In the genomic region with DNA sequence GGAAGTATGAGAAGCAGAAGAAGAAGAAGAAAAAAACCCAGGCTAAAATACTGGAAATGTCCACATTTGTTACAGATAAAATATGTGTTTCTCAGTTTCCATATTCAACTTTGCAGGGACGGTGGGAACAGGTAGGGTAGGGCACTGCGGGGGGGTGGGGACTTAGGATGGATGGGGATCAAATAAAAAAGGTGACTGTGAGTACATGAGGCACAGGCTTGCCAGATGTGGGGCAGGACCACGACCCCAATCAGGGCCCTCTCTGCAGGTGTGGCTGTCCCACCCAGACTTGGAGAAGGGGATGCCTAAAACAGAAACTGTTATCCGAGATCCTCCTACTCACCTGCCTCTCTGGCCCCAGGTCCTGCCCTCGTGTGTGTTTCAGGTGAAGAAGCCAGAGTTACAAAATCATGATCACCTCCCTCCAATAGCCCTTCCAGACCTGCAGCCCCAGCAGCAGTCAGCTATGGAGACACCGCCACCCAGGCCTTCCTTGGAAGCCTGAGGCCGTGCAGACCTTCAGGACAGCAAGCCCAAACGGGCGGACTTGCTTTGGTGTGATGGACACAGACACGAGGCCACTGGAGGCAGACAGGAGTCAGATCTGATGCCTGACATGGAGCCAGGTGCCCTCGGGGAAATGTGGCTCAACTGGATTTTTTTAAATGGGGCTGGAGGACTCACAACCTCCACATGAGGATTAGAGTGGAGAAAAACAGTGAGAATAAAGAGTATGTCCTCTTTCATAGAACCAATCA, we compare ENCODE assay signal across 6 cellular contexts.
DNase-seq lines count a peak whose midpoint lies in the region; ATAC-seq and TF ChIP-seq lines count a peak whose summit lies in the region.
"Not testable (repeated sequence)": the region's sequence is repeated elsewhere in the genome, so short reads cannot be mapped to it uniquely, and the experiment has no call there.

No MANE protein-coding gene starts in this region.

- not testable (repeated sequence) for H3K36me3 Mint-ChIP-seq in GM23338 (ENCODE audit: low read depth); activated naive CD4-positive, alpha-beta T cell treated with anti-CD3 and anti-CD28 coated beads, Interleukin-2, amount 10 ng/mL, durations not matched to agents 7 days and 5 days

- intact Hi-C loops in spleen (cut with DNase I; ENCODE audit: low total_unique reads) = not testable (repeated sequence)

- H3K4me3 ChIP-seq in GM23338; OCI-LY3 (ENCODE audit: low read length); SU-DHL-6 (ENCODE audit: insufficient read depth, low read length, poor library complexity, severe bottlenecking); spleen: not testable (repeated sequence)

- not testable (repeated sequence) for H3K79me2 ChIP-seq in GM23338 (replicated peaks; ENCODE audit: insufficient read depth); OCI-LY3 (ENCODE audit: low read length); SU-DHL-6 (ENCODE audit: insufficient read depth, low read length)

- H3K27ac ChIP-seq in GM23338 (ENCODE audit: low read depth) = not testable (repeated sequence)
- H3K27ac ChIP-seq in OCI-LY3 (ENCODE audit: low read length) = peak overlapping the region; percentile 34; the same call in 1 of the 2 replicates
- H3K27ac ChIP-seq in SU-DHL-6 (ENCODE audit: low read depth, low read length) = peak overlapping the region; percentile 54; the same call in 1 of the 2 replicates
- peak overlapping the region in 2 of 8 donors; percentile 56 to 58 for H3K27ac ChIP-seq in spleen

- peak; percentile 52 for ATAC-seq in GM23338

- not testable (repeated sequence) for TF ChIP-seq POLR2A in spleen (IDR thresholded peaks at IDR 0.05)

- H3K36me3 ChIP-seq in GM23338 (ENCODE audit: insufficient read depth); OCI-LY3 (replicated peaks; ENCODE audit: low read depth, low read length); SU-DHL-6 (ENCODE audit: low read length); spleen: not testable (repeated sequence)

- not testable (repeated sequence) for H3K4me3 Mint-ChIP-seq in GM23338; activated naive CD4-positive, alpha-beta T cell treated with anti-CD3 and anti-CD28 coated beads, Interleukin-2, amount 10 ng/mL, durations not matched to agents 7 days and 5 days

- not testable (repeated sequence) for H2AFZ ChIP-seq in GM23338; OCI-LY3 (ENCODE audit: low read depth, low read length); SU-DHL-6 (ENCODE audit: low read depth, low read length, severe bottlenecking)

- not testable (repeated sequence) for H3K9me3 ChIP-seq in OCI-LY3 (ENCODE audit: insufficient read depth, low read length); SU-DHL-6 (ENCODE audit: insufficient read depth, low read length); spleen

- TF ChIP-seq CTCF in GM23338 (conservative IDR thresholded peaks at IDR 0.05; ENCODE audit: low read depth in 2 of 2); OCI-LY3 (IDR thresholded peaks at IDR 0.05; ENCODE audit: low read depth, low read length); SU-DHL-6 (IDR thresholded peaks at IDR 0.05; ENCODE audit: insufficient read depth, low read length, poor library complexity, severe bottlenecking); spleen (IDR thresholded peaks at IDR 0.05 in 8 of 11, conservative IDR thresholded peaks at IDR 0.05 in 3 of 11): not testable (repeated sequence)

- 48 to 68% (median 61%) methylated on average over 4 to 5 of the region's 11 CpGs for WGBS in spleen, 5 donors

- H3F3A ChIP-seq in GM23338 (replicated peaks; ENCODE audit: low read depth); SU-DHL-6 (ENCODE audit: insufficient read depth): not testable (repeated sequence)

- H3K27me3 Mint-ChIP-seq in GM23338 (ENCODE audit: insufficient read depth, low read depth, poor library complexity); activated naive CD4-positive, alpha-beta T cell treated with anti-CD3 and anti-CD28 coated beads, Interleukin-2, amount 10 ng/mL, durations not matched to agents 7 days and 5 days: not testable (repeated sequence)

- H3K27me3 ChIP-seq in GM23338 (ENCODE audit: insufficient read depth); OCI-LY3 (ENCODE audit: low read depth, low read length); SU-DHL-6 (ENCODE audit: low read length); spleen (replicated peaks in 1 of 7): not testable (repeated sequence)

- H3K4me2 ChIP-seq in GM23338; OCI-LY3 (ENCODE audit: low read length); SU-DHL-6 (ENCODE audit: low read depth, low read length, poor library complexity, severe bottlenecking): not testable (repeated sequence)

- not testable (repeated sequence) for DNase-seq in GM23338 (ENCODE audit: low spot score)
- peak; percentile 43 for DNase-seq in activated naive CD4-positive, alpha-beta T cell treated with anti-CD3 and anti-CD28 coated beads, Interleukin-2, amount 10 ng/mL, durations not matched to agents 7 days and 5 days
- DNase-seq in islet precursor cell (peak; percentile 21), spleen (peak; percentile 76)

- not testable (repeated sequence) for H3K4me1 Mint-ChIP-seq in GM23338
- H3K4me1 Mint-ChIP-seq in activated naive CD4-positive, alpha-beta T cell treated with anti-CD3 and anti-CD28 coated beads, Interleukin-2, amount 10 ng/mL, durations not matched to agents 7 days and 5 days = peaks cover 23% of the 10 kb centered on the region

- H4K20me1 ChIP-seq in GM23338 (replicated peaks; ENCODE audit: insufficient read depth); SU-DHL-6 (ENCODE audit: low read depth, low read length): not testable (repeated sequence)
- peaks cover 20% of the 10 kb centered on the region; the same call in 1 of the 2 replicates for H4K20me1 ChIP-seq in OCI-LY3 (ENCODE audit: insufficient read depth, low read length)

- not testable (repeated sequence) for H3K9ac ChIP-seq in OCI-LY3 (ENCODE audit: low read length); SU-DHL-6 (ENCODE audit: low read length)

- not testable (repeated sequence) for H3K4me1 ChIP-seq in GM23338 (ENCODE audit: insufficient read depth)
- peaks cover 28% of the 10 kb centered on the region for H3K4me1 ChIP-seq in OCI-LY3 (ENCODE audit: low read length)
- peaks cover 0 to 27% (median 7%) of the 10 kb centered on the region in 6 donors for H3K4me1 ChIP-seq in spleen

- not testable (repeated sequence) for H3K27ac Mint-ChIP-seq in GM23338; activated naive CD4-positive, alpha-beta T cell treated with anti-CD3 and anti-CD28 coated beads, Interleukin-2, amount 10 ng/mL, durations not matched to agents 7 days and 5 days

- not testable (repeated sequence) for H3K9me2 ChIP-seq in GM23338 (ENCODE audit: insufficient read depth); SU-DHL-6 (replicated peaks; ENCODE audit: insufficient read depth, low read length)

- H3K9me3 Mint-ChIP-seq in GM23338; activated naive CD4-positive, alpha-beta T cell treated with anti-CD3 and anti-CD28 coated beads, Interleukin-2, amount 10 ng/mL, durations not matched to agents 7 days and 5 days: not testable (repeated sequence)

- CTCF ChIA-PET in activated naive CD4-positive, alpha-beta T cell treated with anti-CD3 and anti-CD28 coated beads, Interleukin-2, amount 10 ng/mL, durations not matched to agents 7 days and 5 days (lab: Charles Lee) = not testable (repeated sequence)
